Comparison of ENCODE assay signal across 8 cellular contexts in the genomic region with DNA sequence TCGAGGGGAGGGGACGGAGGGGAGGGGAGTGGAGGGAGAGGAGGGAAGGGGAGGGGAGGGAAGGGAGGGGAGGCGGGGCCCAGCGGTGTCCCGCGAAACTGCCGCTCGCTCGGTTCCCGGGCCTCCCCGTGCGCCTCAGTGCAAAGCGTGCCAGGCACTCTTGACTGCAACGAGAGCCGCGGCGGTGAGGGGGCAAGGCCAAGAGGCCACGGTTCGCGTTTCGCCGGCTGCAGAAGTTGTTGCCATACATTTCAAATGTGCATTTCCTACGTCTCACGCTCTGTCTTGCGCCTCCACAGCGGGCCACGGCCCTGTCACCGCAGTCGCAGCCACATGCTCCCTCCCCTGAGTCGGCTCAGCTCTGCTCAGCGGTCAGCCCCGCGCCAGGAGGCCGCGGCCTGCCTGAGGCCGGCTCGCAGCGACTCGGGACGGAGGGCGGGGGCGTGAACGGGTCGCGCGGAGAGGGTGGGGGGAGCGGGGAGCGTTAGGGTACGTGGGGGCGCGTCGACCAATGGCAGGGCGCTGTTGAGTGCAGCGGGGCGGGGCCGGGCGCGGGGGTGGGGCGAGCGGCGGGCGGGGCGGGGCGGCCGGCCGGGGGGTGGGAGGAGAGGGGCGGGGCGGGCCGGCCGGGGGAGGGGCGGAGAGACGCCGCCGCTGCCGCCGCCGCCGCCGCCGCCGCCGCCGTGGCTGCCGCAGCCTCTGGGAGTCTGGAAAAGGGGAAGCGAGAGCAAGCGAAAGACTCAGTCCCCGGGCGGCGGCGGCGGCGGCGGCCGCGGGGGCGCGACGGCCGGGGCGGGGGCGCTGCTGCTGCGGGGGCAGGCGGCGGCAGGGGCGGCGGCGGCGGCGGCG. TPM values are rescaled to one million over a fixed set of nuclear protein-coding genes. Genes with fewer than 3 reads are reported as not detected.
A peak's percentile ranks its signal among the peaks of the same experiment; 100 is the strongest.
DNase-seq lines count a peak whose midpoint lies in the region; ATAC-seq and TF ChIP-seq lines count a peak whose summit lies in the region.

A gene (plus strand): TSS at position 678 of the 849 bp plus-strand sequence. CDS start 185 bp downstream, outside the sequence.

- no peaks in the 10 kb centered on the region for H3K9me3 Mint-ChIP-seq in WTC11

- peaks cover 14% of the 10 kb centered on the region for H3K4me1 ChIP-seq in mammary epithelial cell (ENCODE audit: insufficient read depth, low read length)
- peaks cover 11% of the 10 kb centered on the region for H3K4me1 ChIP-seq in smooth muscle cell (ENCODE audit: low read depth)

- H3K36me3 ChIP-seq in mammary epithelial cell (ENCODE audit: insufficient read depth, low read length) (peaks cover 5% of the 10 kb centered on the region), smooth muscle cell (ENCODE audit: low read depth) (no peaks in the 10 kb centered on the region)

- H3K4me3 Mint-ChIP-seq in WTC11, result peak within 1 kb of the TSS; percentile 84

- POLR2A ChIA-PET in WTC11 (lab: Charles Lee), result interaction anchor here (1.7 kb wide), 1 partner anchor 10 kb away, joined by 5 read pairs; no protein-coding TSS in a partner anchor

- H3K9me3 ChIP-seq in mammary epithelial cell (replicated peaks; ENCODE audit: insufficient read depth, low read length) (no peaks in the 10 kb centered on the region), smooth muscle cell (replicated peaks; ENCODE audit: low read depth) (no peaks in the 10 kb centered on the region)

- H3K9ac ChIP-seq in mammary epithelial cell (ENCODE audit: insufficient read depth, low read length), result peak within 1 kb of the TSS; percentile 66
- peak within 1 kb of the TSS; percentile 69 for H3K9ac ChIP-seq in smooth muscle cell (ENCODE audit: low read depth)

- TF ChIP-seq CTCF in WTC11 (IDR thresholded peaks at IDR 0.05), result no peak
- TF ChIP-seq CTCF in mammary epithelial cell (conservative IDR thresholded peaks at IDR 0.05 in 1 of 2, IDR thresholded peaks at IDR 0.05 in 1 of 2; ENCODE audit: extremely low read depth in 1 of 2, insufficient read depth in 1 of 2, low read depth in 1 of 2, low read length in 2 of 2), result no peak
- TF ChIP-seq CTCF in smooth muscle cell (IDR thresholded peaks at IDR 0.05; ENCODE audit: borderline replicate concordance, insufficient read depth, poor library complexity, severe bottlenecking), result no peak

- H3K79me2 ChIP-seq in mammary epithelial cell (ENCODE audit: insufficient read depth, low read length) (no peaks in the 10 kb centered on the region), smooth muscle cell (ENCODE audit: low read depth) (peaks cover 11% of the 10 kb centered on the region)

- peak within 1 kb of the TSS; percentile 34 for H3K27ac ChIP-seq in mammary epithelial cell (ENCODE audit: insufficient read depth, low read depth, low read length)
- H3K27ac ChIP-seq in smooth muscle cell (ENCODE audit: low read depth), result peak within 1 kb of the TSS; percentile 70

- CTCF ChIA-PET in WTC11 (lab: Charles Lee) (interaction anchor here (0.7 to 2.3 kb wide), 11 partner anchors 10 to 200 kb away, joined by 3 to 23 read pairs (median 7); no protein-coding TSS in a partner anchor), mammary epithelial cell (lab: Charles Lee; ENCODE audit: low non-redundant PET) (no interaction called here)

- in situ Hi-C loops in mammary epithelial cell (cut with MboI; ENCODE audit: low sequenced_read_pairs in 2 of 2), result no loop called here

- peaks cover 63% of the 10 kb centered on the region for H3K27me3 Mint-ChIP-seq in WTC11 (ENCODE audit: low read depth)

- no peak within 1 kb of the TSS for H3K27ac Mint-ChIP-seq in WTC11

- WGBS in mammary epithelial cell (ENCODE audit: low coverage, missing lambda C conversion rate), result 7% methylated on average over 8 of the region's 110 CpGs
- under 1% methylated on average over 29 of the region's 110 CpGs for WGBS in smooth muscle cell (ENCODE audit: low lambda C conversion rate)

- dilution Hi-C loops in mammary epithelial cell (cut with HindIII; ENCODE audit: low sequenced_read_pairs), result no loop called here

- H4K20me1 ChIP-seq in mammary epithelial cell (ENCODE audit: insufficient read depth, low read length), result no peaks in the 10 kb centered on the region
- H4K20me1 ChIP-seq in smooth muscle cell (ENCODE audit: low read depth), result peaks cover 5% of the 10 kb centered on the region

- H3K36me3 Mint-ChIP-seq in WTC11, result no peaks in the 10 kb centered on the region

- H3F3A ChIP-seq in smooth muscle cell (ENCODE audit: low read depth), result no peaks in the 10 kb centered on the region

- peak within 1 kb of the TSS; percentile 100 for H3K4me2 ChIP-seq in mammary epithelial cell (ENCODE audit: insufficient read depth, low read depth, low read length)
- peak within 1 kb of the TSS; percentile 99 for H3K4me2 ChIP-seq in smooth muscle cell

- peak within 1 kb of the TSS; percentile 68 to 96 (median 95) for H3K4me3 ChIP-seq in mammary epithelial cell (replicated peaks in 1 of 3; ENCODE audit: insufficient read depth in 1 of 3, low read depth in 2 of 3, low read length in 3 of 3)
- H3K4me3 ChIP-seq in smooth muscle cell, result peak within 1 kb of the TSS; percentile 93

- H3K27me3 ChIP-seq in mammary epithelial cell (ENCODE audit: insufficient read depth, low read length) (no peaks in the 10 kb centered on the region), smooth muscle cell (ENCODE audit: low read depth) (no peaks in the 10 kb centered on the region)

- DNase-seq in 8988T (peak; percentile 98), NCI-H2227 (lab: John Stamatoyannopoulos, UW; ENCODE audit: unreplicated experiment) (peak; percentile 88), WTC11 (ENCODE audit: low spot score) (peak; percentile 83), mammary epithelial cell (peak; percentile 79), iPS-NIHi7 (ENCODE audit: extremely low spot score) (peak; percentile 91), smooth muscle cell (lab: John Stamatoyannopoulos, UW; ENCODE audit: unreplicated experiment) (peak; percentile 86)

- no TSS peak for BruUV-seq in mammary epithelial cell (replicated peaks; lab: Mats Ljungman, UMichigan)

- peaks cover 11% of the 10 kb centered on the region for H3K4me1 Mint-ChIP-seq in WTC11

- H2AFZ ChIP-seq in mammary epithelial cell (ENCODE audit: low read depth, low read length) (peak within 1 kb of the TSS; percentile 99), smooth muscle cell (ENCODE audit: low read depth) (peak within 1 kb of the TSS; percentile 96)

- intact Hi-C loops in mammary epithelial cell (cut with micrococcal nuclease), result loop anchor here (2.0 kb wide), 1 partner anchor 54 kb away; no protein-coding TSS in a partner anchor

- ATAC-seq in GM18858 (IDR thresholded peaks at IDR 0.05; ENCODE audit: unreplicated experiment) (peak; percentile 43), HG03097 (IDR thresholded peaks at IDR 0.05; ENCODE audit: low FRiP score, unreplicated experiment) (peak; percentile 47), WTC11 (peak; percentile 58)

TF ChIP-seq in WTC11, 78 proteins besides CTCF, POLR2A, EP300 and RAD21 (continues in another document):
- TF ChIP-seq, protein P1, sequence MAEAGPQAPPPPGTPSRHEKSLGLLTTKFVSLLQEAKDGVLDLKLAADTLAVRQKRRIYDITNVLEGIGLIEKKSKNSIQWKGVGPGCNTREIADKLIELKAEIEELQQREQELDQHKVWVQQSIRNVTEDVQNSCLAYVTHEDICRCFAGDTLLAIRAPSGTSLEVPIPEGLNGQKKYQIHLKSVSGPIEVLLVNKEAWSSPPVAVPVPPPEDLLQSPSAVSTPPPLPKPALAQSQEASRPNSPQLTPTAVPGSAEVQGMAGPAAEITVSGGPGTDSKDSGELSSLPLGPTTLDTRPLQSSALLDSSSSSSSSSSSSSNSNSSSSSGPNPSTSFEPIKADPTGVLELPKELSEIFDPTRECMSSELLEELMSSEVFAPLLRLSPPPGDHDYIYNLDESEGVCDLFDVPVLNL (CRISPR knock-in tag; IDR thresholded peaks at IDR 0.05; ENCODE audit: borderline replicate concordance, low read depth), result no peak
- TF ChIP-seq, protein P2, sequence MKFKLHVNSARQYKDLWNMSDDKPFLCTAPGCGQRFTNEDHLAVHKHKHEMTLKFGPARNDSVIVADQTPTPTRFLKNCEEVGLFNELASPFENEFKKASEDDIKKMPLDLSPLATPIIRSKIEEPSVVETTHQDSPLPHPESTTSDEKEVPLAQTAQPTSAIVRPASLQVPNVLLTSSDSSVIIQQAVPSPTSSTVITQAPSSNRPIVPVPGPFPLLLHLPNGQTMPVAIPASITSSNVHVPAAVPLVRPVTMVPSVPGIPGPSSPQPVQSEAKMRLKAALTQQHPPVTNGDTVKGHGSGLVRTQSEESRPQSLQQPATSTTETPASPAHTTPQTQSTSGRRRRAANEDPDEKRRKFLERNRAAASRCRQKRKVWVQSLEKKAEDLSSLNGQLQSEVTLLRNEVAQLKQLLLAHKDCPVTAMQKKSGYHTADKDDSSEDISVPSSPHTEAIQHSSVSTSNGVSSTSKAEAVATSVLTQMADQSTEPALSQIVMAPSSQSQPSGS (CRISPR knock-in tag; IDR thresholded peaks at IDR 0.05; ENCODE audit: borderline replicate concordance, low read depth), result no peak
- TF ChIP-seq, protein P3, sequence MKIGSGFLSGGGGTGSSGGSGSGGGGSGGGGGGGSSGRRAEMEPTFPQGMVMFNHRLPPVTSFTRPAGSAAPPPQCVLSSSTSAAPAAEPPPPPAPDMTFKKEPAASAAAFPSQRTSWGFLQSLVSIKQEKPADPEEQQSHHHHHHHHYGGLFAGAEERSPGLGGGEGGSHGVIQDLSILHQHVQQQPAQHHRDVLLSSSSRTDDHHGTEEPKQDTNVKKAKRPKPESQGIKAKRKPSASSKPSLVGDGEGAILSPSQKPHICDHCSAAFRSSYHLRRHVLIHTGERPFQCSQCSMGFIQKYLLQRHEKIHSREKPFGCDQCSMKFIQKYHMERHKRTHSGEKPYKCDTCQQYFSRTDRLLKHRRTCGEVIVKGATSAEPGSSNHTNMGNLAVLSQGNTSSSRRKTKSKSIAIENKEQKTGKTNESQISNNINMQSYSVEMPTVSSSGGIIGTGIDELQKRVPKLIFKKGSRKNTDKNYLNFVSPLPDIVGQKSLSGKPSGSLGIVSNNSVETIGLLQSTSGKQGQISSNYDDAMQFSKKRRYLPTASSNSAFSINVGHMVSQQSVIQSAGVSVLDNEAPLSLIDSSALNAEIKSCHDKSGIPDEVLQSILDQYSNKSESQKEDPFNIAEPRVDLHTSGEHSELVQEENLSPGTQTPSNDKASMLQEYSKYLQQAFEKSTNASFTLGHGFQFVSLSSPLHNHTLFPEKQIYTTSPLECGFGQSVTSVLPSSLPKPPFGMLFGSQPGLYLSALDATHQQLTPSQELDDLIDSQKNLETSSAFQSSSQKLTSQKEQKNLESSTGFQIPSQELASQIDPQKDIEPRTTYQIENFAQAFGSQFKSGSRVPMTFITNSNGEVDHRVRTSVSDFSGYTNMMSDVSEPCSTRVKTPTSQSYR (CRISPR knock-in tag; IDR thresholded peaks at IDR 0.05), result no peak
- TF ChIP-seq TEAD1 (CRISPR knock-in tag; IDR thresholded peaks at IDR 0.05) (no peak), FOXP1 (CRISPR knock-in tag; IDR thresholded peaks at IDR 0.05; ENCODE audit: borderline replicate concordance) (peak; percentile 75), SMAD3 (CRISPR knock-in tag; IDR thresholded peaks at IDR 0.05; ENCODE audit: borderline replicate concordance) (no peak), NR1H2 (CRISPR knock-in tag; IDR thresholded peaks at IDR 0.05) (no peak)

RNA-seq across cellular contexts. Expression of the gene that starts here (rescaled TPM):
- 89.9 to 105 TPM (median 99.9 TPM) in 3 replicates for total RNA-seq in WTC11 (2021)
- 100 to 1,000 TPM in 1 of 2 donors, 10 to 100 TPM in 1; 85.0 to 110 TPM for total RNA-seq in mammary epithelial cell
- 56.4 TPM for polyA plus RNA-seq in mammary epithelial cell
- 105 TPM for polyA minus RNA-seq in mammary epithelial cell
- 92.7 and 118 TPM in 2 replicates for total RNA-seq in smooth muscle cell
- polyA plus RNA-seq in smooth muscle cell, result 63.6 and 65.6 TPM in 2 replicates

Comparison
In these comparisons a context has a peak if more than half of its experiments do, and no peak if none do; other contexts are left out.
1. Peak in every context shown above with its lines: DNase-seq, ATAC-seq, H3K4me3 ChIP-seq and H3K27ac ChIP-seq.